29 cellular contexts compared by ENCODE assay signal in the genomic region with DNA sequence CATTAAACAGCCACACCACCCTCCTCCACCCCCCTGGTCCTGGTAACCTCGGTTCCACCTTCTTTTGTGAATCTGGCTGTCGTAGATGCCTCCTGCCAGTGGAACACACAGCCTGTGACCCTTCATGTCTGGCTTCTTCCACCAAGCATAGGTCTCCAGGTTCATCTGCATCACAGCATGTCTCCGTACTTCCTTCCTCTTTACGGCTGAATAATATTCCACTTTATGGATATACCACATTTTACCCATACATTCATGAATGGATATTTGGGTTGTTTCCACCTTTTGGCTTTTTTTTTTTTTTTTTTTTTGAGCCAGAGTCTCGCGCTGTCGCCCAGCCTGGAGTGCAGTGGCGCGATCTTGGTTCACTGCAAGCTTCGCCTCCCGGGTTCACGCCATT. TPM values are rescaled to one million over a fixed set of nuclear protein-coding genes. Genes with fewer than 3 reads are reported as not detected.
"Had no signal": no experiment of that assay in that cellular context is flagged by ENCODE, and none has a peak within 500 bp of the region (broad histone marks: within the 10 kb centered on the region; RNA-seq: fewer than 3 reads in every experiment).

No MANE protein-coding gene starts in this region.

- H3K9me3 Mint-ChIP-seq: effector memory CD8-positive, alpha-beta T cell had no signal

- H3K36me3 ChIP-seq: colonic mucosa, esophagus squamous epithelium, gastrocnemius medialis, heart right ventricle, left lung, lower lobe of right lung had no signal

- H3K27me3 ChIP-seq: colonic mucosa, gastrocnemius medialis, heart right ventricle had no signal

- H3K36me3 Mint-ChIP-seq: mesothelial cell of epicardium, naive B cell had no signal

- H3K9me3 ChIP-seq: colonic mucosa, esophagus squamous epithelium, gastrocnemius medialis, left lung, lower lobe of right lung, mucosa of descending colon had no signal

- H3K4me3 Mint-ChIP-seq: dendritic cell treated with granulocyte-macrophage colony-stimulating factor and Interleukin-4, amounts not matched to agents 40 ng/mL and 50 ng/mL, for 4 days; effector memory CD8-positive, alpha-beta T cell; endodermal cell; mesothelial cell of epicardium had no signal

- H3K27me3 Mint-ChIP-seq: effector memory CD8-positive, alpha-beta T cell; naive B cell had no signal

- H3K27ac Mint-ChIP-seq: dendritic cell treated with granulocyte-macrophage colony-stimulating factor and Interleukin-4, amounts not matched to agents 40 ng/mL and 50 ng/mL, for 4 days; effector memory CD8-positive, alpha-beta T cell; endodermal cell; mesothelial cell of epicardium had no signal

- ATAC-seq: effector memory CD8-positive, alpha-beta T cell; esophagus mucosa; gastrocnemius medialis; heart right ventricle; left cardiac atrium; left lung; left ventricle myocardium superior; lower lobe of right lung; mucosa of descending colon had no signal

- FAIRE-seq: endometrium, islet of Langerhans, keratinocyte had no signal

- H3K27ac ChIP-seq: colonic mucosa, epithelial cell of prostate, esophagus squamous epithelium, gastrocnemius medialis, heart right ventricle, left lung, lower lobe of right lung had no signal

- DNase-seq: colonic mucosa; cortex of kidney; effector CD8-positive, alpha-beta T cell; effector memory CD8-positive, alpha-beta T cell; endodermal cell; erythroblast; esophagus squamous epithelium; foreskin fibroblast; foreskin melanocyte; gastrocnemius medialis; glutamatergic neuron; head of caudate nucleus; heart right ventricle; hippocampal formation; left cardiac atrium; left lung; left ventricle myocardium superior; lower lobe of right lung; mesenchymal stem cell; mucosa of descending colon; naive B cell had no signal

- H3K4me3 ChIP-seq: colonic mucosa, esophagus squamous epithelium, gastrocnemius medialis, heart right ventricle, left lung, lower lobe of right lung, mucosa of descending colon had no signal

RNA-seq across cellular contexts. Expression of a gene that starts 11.8 kb away (rescaled TPM):
- total RNA-seq: left ventricle myocardium superior, lower lobe of right lung, lung microvascular endothelial cell had no signal
